In the genomic region with DNA sequence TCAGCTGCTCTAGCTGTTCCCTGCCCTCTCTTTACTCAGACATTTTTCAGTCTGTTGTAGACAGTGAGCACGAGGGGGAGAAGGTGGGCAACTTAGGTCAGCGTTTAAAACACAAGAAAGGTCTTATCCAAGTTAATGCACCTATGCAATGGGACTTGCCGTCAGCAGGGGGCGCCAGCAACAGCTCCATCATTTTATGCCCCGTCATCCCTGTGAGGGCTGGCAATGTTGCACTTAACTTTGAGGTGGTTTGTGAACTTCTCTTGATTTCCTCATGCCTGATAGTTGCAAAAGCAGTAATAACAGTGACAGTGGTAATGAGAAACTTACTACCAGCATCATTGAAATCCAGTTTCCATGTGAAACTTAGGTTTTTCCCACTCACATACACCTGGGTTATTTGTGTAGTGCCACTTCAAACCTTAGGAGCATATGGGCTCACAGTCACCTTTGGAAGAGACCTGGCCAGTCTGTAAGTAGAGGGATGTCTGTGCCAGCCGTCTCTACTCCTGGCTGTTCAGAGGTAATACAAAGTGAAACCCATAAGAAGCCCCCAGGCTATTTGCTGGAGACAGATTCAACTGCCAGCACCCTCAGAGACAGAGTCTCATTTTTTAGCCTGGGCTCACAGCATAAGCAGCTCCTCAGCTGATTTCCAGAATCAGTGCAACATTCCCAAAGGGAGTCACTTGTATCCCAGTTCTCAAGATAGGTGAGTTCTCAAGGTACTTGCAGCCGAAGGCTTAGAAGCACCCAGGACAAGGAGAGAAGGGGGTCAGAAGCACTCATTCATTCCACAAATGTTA, we compare ENCODE assay signal across 1 cellular context.
TF ChIP-seq lines count a peak whose summit lies in the region.

No MANE protein-coding gene starts in this region.

TF ChIP-seq in K562, 482 proteins besides CTCF, POLR2A, EP300 and RAD21 (continues in another document):
- TF ChIP-seq SPI1 (IDR thresholded peaks at IDR 0.05; ENCODE audit: borderline replicate concordance, low read depth, low read length) (no peak), NEUROD1 (IDR thresholded peaks at IDR 0.05; ENCODE audit: borderline replicate concordance, low read depth, low read length, partially characterized antibody) (peak; percentile 41), ARNT (IDR thresholded peaks at IDR 0.05) (0 out of 4 replicates have a peak, but pooled peaks of 1 of the 2 experiments have one; percentile 27), ARID1B (IDR thresholded peaks at IDR 0.05) (peak; percentile 42), ZNF830 (CRISPR knock-in tag; IDR thresholded peaks at IDR 0.05) (peak; percentile 34; the same call in 1 of the 2 replicates), PTRF (tag; IDR thresholded peaks at IDR 0.05) (no peak), CTBP1 (IDR thresholded peaks at IDR 0.05; ENCODE audit: borderline replicate concordance) (peak; percentile 74), TCF3 (CRISPR knock-in tag; IDR thresholded peaks at IDR 0.05) (peak; percentile 25; the same call in 1 of the 2 replicates), NFATC3 (IDR thresholded peaks at IDR 0.05) (peak; percentile 33; the same call in 1 of the 2 replicates), CXXC5 (CRISPR knock-in tag; IDR thresholded peaks at IDR 0.05) (peak; percentile 40; the same call in 1 of the 2 replicates), ZNF717 (CRISPR knock-in tag; IDR thresholded peaks at IDR 0.05) (no peak), MYC (IDR thresholded peaks at IDR 0.05; ENCODE audit: low read depth, low read length) (0 out of 2 replicates have a peak, but pooled peaks have one; percentile 19), MYC (CRISPR knock-in tag; IDR thresholded peaks at IDR 0.05; ENCODE audit: borderline replicate concordance, low read depth) (no peak), HLTF (IDR thresholded peaks at IDR 0.05) (no peak), NFE2 (IDR thresholded peaks at IDR 0.05; ENCODE audit: low read depth) (peak; percentile 100), JUND (IDR thresholded peaks at IDR 0.05; ENCODE audit: borderline replicate concordance, low read depth, low read length) (peak; percentile 49; the same call in 1 of the 2 replicates), JUND (tag; IDR thresholded peaks at IDR 0.05; ENCODE audit: borderline replicate concordance, low read depth, low read length) (peak; percentile 72; the same call in 1 of the 3 replicates), ZNF76 (CRISPR knock-in tag; IDR thresholded peaks at IDR 0.05; ENCODE audit: borderline replicate concordance) (no peak), YY1 (IDR thresholded peaks at IDR 0.05; ENCODE audit: borderline replicate concordance in 1 of 3, control insufficient read depth in 1 of 3, extremely low read depth in 1 of 3, insufficient read depth in 3 of 3, insufficient read length in 1 of 3, insufficient replicate concordance in 2 of 3, low read depth in 1 of 3, low read length in 2 of 3) (peak in 1 of 3 experiments; percentile 31), MTA2 (IDR thresholded peaks at IDR 0.05; ENCODE audit: low read depth) (0 out of 2 replicates have a peak, but pooled peaks have one; percentile 10), ZNF316 (IDR thresholded peaks at IDR 0.05) (peak; percentile 97), MAFG (tag; conservative IDR thresholded peaks at IDR 0.05) (peak; percentile 98), CREM (IDR thresholded peaks at IDR 0.05; ENCODE audit: low read depth) (peak; percentile 80), CREBBP (IDR thresholded peaks at IDR 0.05; ENCODE audit: low read depth, low read length) (no peak), NFE2L1 (tag; IDR thresholded peaks at IDR 0.05; ENCODE audit: borderline replicate concordance, low read depth) (peak; percentile 94), ATF7 (IDR thresholded peaks at IDR 0.05) (peak; percentile 54; the same call in 1 of the 2 replicates), RBBP5 (IDR thresholded peaks at IDR 0.05; ENCODE audit: borderline replicate concordance, insufficient read depth, low read length, poor library complexity, severe bottlenecking) (no peak), MAZ (CRISPR knock-in tag; conservative IDR thresholded peaks at IDR 0.05 in 1 of 2, IDR thresholded peaks at IDR 0.05 in 1 of 2) (peak in 1 of 2 experiments; percentile 42; a peak in 1 of 4 replicates), ILF3 (IDR thresholded peaks at IDR 0.05; ENCODE audit: borderline replicate concordance) (0 out of 2 replicates have a peak, but pooled peaks have one; percentile 69), ZNF589 (CRISPR knock-in tag; IDR thresholded peaks at IDR 0.05; ENCODE audit: low read depth) (no peak), BACH1 (tag; IDR thresholded peaks at IDR 0.05) (peak; percentile 85)
- TF ChIP-seq, protein P1, sequence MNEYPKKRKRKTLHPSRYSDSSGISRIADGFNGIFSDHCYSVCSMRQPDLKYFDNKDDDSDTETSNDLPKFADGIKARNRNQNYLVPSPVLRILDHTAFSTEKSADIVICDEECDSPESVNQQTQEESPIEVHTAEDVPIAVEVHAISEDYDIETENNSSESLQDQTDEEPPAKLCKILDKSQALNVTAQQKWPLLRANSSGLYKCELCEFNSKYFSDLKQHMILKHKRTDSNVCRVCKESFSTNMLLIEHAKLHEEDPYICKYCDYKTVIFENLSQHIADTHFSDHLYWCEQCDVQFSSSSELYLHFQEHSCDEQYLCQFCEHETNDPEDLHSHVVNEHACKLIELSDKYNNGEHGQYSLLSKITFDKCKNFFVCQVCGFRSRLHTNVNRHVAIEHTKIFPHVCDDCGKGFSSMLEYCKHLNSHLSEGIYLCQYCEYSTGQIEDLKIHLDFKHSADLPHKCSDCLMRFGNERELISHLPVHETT (CRISPR knock-in tag; conservative IDR thresholded peaks at IDR 0.05 in 1 of 2, IDR thresholded peaks at IDR 0.05 in 1 of 2), result 0 out of 4 replicates have a peak, but pooled peaks of 1 of the 2 experiments have one; percentile 27
- TF ChIP-seq, protein P2, sequence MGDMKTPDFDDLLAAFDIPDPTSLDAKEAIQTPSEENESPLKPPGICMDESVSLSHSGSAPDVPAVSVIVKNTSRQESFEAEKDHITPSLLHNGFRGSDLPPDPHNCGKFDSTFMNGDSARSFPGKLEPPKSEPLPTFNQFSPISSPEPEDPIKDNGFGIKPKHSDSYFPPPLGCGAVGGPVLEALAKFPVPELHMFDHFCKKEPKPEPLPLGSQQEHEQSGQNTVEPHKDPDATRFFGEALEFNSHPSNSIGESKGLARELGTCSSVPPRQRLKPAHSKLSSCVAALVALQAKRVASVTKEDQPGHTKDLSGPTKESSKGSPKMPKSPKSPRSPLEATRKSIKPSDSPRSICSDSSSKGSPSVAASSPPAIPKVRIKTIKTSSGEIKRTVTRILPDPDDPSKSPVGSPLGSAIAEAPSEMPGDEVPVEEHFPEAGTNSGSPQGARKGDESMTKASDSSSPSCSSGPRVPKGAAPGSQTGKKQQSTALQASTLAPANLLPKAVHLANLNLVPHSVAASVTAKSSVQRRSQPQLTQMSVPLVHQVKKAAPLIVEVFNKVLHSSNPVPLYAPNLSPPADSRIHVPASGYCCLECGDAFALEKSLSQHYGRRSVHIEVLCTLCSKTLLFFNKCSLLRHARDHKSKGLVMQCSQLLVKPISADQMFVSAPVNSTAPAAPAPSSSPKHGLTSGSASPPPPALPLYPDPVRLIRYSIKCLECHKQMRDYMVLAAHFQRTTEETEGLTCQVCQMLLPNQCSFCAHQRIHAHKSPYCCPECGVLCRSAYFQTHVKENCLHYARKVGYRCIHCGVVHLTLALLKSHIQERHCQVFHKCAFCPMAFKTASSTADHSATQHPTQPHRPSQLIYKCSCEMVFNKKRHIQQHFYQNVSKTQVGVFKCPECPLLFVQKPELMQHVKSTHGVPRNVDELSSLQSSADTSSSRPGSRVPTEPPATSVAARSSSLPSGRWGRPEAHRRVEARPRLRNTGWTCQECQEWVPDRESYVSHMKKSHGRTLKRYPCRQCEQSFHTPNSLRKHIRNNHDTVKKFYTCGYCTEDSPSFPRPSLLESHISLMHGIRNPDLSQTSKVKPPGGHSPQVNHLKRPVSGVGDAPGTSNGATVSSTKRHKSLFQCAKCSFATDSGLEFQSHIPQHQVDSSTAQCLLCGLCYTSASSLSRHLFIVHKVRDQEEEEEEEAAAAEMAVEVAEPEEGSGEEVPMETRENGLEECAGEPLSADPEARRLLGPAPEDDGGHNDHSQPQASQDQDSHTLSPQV (IDR thresholded peaks at IDR 0.05), result peak; percentile 94
- TF ChIP-seq, protein P3, sequence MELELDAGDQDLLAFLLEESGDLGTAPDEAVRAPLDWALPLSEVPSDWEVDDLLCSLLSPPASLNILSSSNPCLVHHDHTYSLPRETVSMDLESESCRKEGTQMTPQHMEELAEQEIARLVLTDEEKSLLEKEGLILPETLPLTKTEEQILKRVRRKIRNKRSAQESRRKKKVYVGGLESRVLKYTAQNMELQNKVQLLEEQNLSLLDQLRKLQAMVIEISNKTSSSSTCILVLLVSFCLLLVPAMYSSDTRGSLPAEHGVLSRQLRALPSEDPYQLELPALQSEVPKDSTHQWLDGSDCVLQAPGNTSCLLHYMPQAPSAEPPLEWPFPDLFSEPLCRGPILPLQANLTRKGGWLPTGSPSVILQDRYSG (tag; conservative IDR thresholded peaks at IDR 0.05; ENCODE audit: low read depth), result 0 out of 2 replicates have a peak, but pooled peaks have one; percentile 27
- TF ChIP-seq, protein P4, sequence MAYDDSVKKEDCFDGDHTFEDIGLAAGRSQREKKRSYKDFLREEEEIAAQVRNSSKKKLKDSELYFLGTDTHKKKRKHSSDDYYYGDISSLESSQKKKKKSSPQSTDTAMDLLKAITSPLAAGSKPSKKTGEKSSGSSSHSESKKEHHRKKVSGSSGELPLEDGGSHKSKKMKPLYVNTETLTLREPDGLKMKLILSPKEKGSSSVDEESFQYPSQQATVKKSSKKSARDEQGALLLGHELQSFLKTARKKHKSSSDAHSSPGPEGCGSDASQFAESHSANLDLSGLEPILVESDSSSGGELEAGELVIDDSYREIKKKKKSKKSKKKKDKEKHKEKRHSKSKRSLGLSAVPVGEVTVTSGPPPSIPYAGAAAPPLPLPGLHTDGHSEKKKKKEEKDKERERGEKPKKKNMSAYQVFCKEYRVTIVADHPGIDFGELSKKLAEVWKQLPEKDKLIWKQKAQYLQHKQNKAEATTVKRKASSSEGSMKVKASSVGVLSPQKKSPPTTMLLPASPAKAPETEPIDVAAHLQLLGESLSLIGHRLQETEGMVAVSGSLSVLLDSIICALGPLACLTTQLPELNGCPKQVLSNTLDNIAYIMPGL (CRISPR knock-in tag; IDR thresholded peaks at IDR 0.05), result 0 out of 2 replicates have a peak, but pooled peaks have one; percentile 6
- TF ChIP-seq, protein P5, sequence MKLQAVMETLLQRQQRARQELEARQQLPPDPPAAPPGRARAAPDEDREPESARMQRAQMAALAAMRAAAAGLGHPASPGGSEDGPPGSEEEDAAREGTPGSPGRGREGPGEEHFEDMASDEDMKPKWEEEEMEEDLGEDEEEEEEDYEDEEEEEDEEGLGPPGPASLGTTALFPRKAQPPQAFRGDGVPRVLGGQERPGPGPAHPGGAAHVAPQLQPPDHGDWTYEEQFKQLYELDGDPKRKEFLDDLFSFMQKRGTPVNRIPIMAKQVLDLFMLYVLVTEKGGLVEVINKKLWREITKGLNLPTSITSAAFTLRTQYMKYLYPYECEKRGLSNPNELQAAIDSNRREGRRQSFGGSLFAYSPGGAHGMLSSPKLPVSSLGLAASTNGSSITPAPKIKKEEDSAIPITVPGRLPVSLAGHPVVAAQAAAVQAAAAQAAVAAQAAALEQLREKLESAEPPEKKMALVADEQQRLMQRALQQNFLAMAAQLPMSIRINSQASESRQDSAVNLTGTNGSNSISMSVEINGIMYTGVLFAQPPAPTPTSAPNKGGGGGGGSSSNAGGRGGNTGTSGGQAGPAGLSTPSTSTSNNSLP (IDR thresholded peaks at IDR 0.05; ENCODE audit: borderline replicate concordance, low read depth, low read length), result peak; percentile 67; the same call in 1 of the 2 replicates
- TF ChIP-seq, protein P6, sequence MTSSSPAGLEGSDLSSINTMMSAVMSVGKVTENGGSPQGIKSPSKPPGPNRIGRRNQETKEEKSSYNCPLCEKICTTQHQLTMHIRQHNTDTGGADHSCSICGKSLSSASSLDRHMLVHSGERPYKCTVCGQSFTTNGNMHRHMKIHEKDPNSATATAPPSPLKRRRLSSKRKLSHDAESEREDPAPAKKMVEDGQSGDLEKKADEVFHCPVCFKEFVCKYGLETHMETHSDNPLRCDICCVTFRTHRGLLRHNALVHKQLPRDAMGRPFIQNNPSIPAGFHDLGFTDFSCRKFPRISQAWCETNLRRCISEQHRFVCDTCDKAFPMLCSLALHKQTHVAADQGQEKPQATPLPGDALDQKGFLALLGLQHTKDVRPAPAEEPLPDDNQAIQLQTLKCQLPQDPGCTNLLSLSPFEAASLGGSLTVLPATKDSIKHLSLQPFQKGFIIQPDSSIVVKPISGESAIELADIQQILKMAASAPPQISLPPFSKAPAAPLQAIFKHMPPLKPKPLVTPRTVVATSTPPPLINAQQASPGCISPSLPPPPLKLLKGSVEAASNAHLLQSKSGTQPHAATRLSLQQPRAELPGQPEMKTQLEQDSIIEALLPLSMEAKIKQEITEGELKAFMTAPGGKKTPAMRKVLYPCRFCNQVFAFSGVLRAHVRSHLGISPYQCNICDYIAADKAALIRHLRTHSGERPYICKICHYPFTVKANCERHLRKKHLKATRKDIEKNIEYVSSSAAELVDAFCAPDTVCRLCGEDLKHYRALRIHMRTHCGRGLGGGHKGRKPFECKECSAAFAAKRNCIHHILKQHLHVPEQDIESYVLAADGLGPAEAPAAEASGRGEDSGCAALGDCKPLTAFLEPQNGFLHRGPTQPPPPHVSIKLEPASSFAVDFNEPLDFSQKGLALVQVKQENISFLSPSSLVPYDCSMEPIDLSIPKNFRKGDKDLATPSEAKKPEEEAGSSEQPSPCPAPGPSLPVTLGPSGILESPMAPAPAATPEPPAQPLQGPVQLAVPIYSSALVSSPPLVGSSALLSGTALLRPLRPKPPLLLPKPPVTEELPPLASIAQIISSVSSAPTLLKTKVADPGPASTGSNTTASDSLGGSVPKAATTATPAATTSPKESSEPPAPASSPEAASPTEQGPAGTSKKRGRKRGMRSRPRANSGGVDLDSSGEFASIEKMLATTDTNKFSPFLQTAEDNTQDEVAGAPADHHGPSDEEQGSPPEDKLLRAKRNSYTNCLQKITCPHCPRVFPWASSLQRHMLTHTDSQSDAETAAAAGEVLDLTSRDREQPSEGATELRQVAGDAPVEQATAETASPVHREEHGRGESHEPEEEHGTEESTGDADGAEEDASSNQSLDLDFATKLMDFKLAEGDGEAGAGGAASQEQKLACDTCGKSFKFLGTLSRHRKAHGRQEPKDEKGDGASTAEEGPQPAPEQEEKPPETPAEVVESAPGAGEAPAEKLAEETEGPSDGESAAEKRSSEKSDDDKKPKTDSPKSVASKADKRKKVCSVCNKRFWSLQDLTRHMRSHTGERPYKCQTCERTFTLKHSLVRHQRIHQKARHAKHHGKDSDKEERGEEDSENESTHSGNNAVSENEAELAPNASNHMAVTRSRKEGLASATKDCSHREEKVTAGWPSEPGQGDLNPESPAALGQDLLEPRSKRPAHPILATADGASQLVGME (CRISPR knock-in tag; IDR thresholded peaks at IDR 0.05), result 0 out of 2 replicates have a peak, but pooled peaks have one; percentile 56
- TF ChIP-seq, protein P7, sequence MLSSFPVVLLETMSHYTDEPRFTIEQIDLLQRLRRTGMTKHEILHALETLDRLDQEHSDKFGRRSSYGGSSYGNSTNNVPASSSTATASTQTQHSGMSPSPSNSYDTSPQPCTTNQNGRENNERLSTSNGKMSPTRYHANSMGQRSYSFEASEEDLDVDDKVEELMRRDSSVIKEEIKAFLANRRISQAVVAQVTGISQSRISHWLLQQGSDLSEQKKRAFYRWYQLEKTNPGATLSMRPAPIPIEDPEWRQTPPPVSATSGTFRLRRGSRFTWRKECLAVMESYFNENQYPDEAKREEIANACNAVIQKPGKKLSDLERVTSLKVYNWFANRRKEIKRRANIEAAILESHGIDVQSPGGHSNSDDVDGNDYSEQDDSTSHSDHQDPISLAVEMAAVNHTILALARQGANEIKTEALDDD (IDR thresholded peaks at IDR 0.05), result 0 out of 2 replicates have a peak, but pooled peaks have one; percentile 26
